ENCODE assay signal across 1 cellular context in the genomic region with DNA sequence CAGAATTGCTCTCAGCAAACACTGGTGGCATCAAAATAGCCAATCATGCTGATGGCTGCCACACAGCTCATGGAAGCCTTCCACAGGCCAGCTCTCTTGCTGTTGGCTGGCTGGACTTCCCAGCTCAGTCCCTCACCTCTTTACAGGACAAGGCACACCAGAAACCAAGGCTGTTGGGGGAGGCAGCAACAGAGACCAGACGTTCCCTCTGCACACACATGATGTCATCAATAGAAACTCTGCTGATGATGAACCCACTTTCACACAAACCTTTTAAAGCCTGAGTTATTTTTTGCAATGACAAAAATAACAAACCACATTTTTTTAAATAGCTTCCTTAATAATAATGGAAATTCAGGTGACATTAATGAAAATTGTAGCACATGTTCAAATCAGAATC.
TF ChIP-seq lines count a peak whose summit lies in the region.

No MANE protein-coding gene starts in this region.

TF ChIP-seq in WTC11, 78 proteins besides CTCF, POLR2A, EP300 and RAD21 (continued from another document):
- TF ChIP-seq, protein P1, sequence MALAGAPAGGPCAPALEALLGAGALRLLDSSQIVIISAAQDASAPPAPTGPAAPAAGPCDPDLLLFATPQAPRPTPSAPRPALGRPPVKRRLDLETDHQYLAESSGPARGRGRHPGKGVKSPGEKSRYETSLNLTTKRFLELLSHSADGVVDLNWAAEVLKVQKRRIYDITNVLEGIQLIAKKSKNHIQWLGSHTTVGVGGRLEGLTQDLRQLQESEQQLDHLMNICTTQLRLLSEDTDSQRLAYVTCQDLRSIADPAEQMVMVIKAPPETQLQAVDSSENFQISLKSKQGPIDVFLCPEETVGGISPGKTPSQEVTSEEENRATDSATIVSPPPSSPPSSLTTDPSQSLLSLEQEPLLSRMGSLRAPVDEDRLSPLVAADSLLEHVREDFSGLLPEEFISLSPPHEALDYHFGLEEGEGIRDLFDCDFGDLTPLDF (CRISPR knock-in tag; IDR thresholded peaks at IDR 0.05): no peak
- no peak for TF ChIP-seq SMAD3 (CRISPR knock-in tag; IDR thresholded peaks at IDR 0.05; ENCODE audit: borderline replicate concordance)
- no peak for TF ChIP-seq ZNF121 (CRISPR knock-in tag; IDR thresholded peaks at IDR 0.05)
- TF ChIP-seq SP1 (CRISPR knock-in tag; conservative IDR thresholded peaks at IDR 0.05): no peak
